In genomic region chr3:49028673-49029562, GRCh38 we compare ENCODE assay signal across 8 cellular contexts. TPM values are rescaled to one million over a fixed set of nuclear protein-coding genes. Genes with fewer than 3 reads are reported as not detected.
DNase-seq lines count a peak whose midpoint lies in the region; ATAC-seq and TF ChIP-seq lines count a peak whose summit lies in the region.

Gene IMPDH2, minus strand, starts transcription at chr3:49029398. Its CDS starts 48 bp downstream, at chr3:49029350.

- DNase-seq in DMS 273 (lab: John Stamatoyannopoulos, UW; ENCODE audit: unreplicated experiment), result peak; percentile 97
- DNase-seq in IMR-90, result peak; percentile 91
- peak; percentile 60 for DNase-seq in OCI-M2 (lab: John Stamatoyannopoulos, UW; ENCODE audit: unreplicated experiment)
- peak; percentile 91 for DNase-seq in activated T-cell treated with anti-CD3 and anti-CD28 coated beads for 4 hours
- DNase-seq in epithelial cell of proximal tubule (ENCODE audit: low read depth), result no peak
- peak; percentile 81 to 84 for DNase-seq in stimulated activated CD8-positive, alpha-beta memory T cell treated with anti-CD3 and anti-CD28 coated beads, Interleukin-4, amount 100 ng/mL, for 4 hours (ENCODE audit: low read depth in 2 of 2, low spot score in 1 of 2)

- peak within 1 kb of the TSS; percentile 82 for H4K91ac ChIP-seq in IMR-90 (ENCODE audit: insufficient read depth, low read depth, low read length)

- H3K18ac ChIP-seq in IMR-90 (ENCODE audit: low read depth, low read length), result peak within 1 kb of the TSS; percentile 22; the same call in 1 of the 2 replicates

- H2BK120ac ChIP-seq in IMR-90 (ENCODE audit: low read depth, low read length), result no peak within 1 kb of the TSS

- CTCF ChIA-PET in IMR-90 (lab: Yijun Ruan, JAX), result no interaction called here

- no peak for TF ChIP-seq RAD21 in IMR-90 (IDR thresholded peaks at IDR 0.05; ENCODE audit: low read length)

- peak within 1 kb of the TSS; percentile 98 for H2AK5ac ChIP-seq in IMR-90 (ENCODE audit: low read depth, low read length)

- H2AK9ac ChIP-seq in IMR-90 (replicated peaks; ENCODE audit: low read depth, low read length, poor library complexity), result peak within 1 kb of the TSS; percentile 100

- peaks cover 13% of the 10 kb centered on the region for H4K20me1 ChIP-seq in IMR-90 (ENCODE audit: insufficient read depth, low read length)

- intact Hi-C loops in IMR-90 (cut with micrococcal nuclease), result no loop called here

- peak within 1 kb of the TSS; percentile 76 for H3K23ac ChIP-seq in IMR-90 (ENCODE audit: low read depth, low read length)

- peaks cover 32% of the 10 kb centered on the region for H3K9me1 ChIP-seq in IMR-90 (ENCODE audit: insufficient read depth, low read length)

- BruUV-seq in IMR-90 (replicated peaks; lab: Mats Ljungman, UMichigan), result no TSS peak

- TF ChIP-seq CTCF in IMR-90 (conservative IDR thresholded peaks at IDR 0.05; ENCODE audit: low read depth, low read length) (0 out of 2 replicates have a peak, but pooled peaks have one; percentile 6), epithelial cell of proximal tubule (conservative IDR thresholded peaks at IDR 0.05; ENCODE audit: low read depth, low read length) (no peak)

- 1% methylated on average over 44 of the region's 55 CpGs; no CpG with 5 or more reads in 1 of the 2 experiments for WGBS in IMR-90 (ENCODE audit: extremely low coverage in 2 of 2, insufficient read length in 1 of 2), 2 experiments

- H3K9me3 ChIP-seq in IMR-90 (ENCODE audit: control insufficient read depth, insufficient read depth, low read length) (no peaks in the 10 kb centered on the region), mucosa of rectum (ENCODE audit: control insufficient read depth in 2 of 2, low read length in 2 of 2) (no peaks in the 10 kb centered on the region)

- peaks cover 62% of the 10 kb centered on the region for H3K36me3 ChIP-seq in IMR-90 (ENCODE audit: control insufficient read depth, insufficient read depth, low read length)
- H3K36me3 ChIP-seq in mucosa of rectum (ENCODE audit: control insufficient read depth in 2 of 2, insufficient read depth in 2 of 2, low read length in 2 of 2), result peaks cover 54 to 72% of the 10 kb centered on the region in 2 donors

- H3K27me3 ChIP-seq in IMR-90 (ENCODE audit: control insufficient read depth, insufficient read depth, low read length) (no peaks in the 10 kb centered on the region), mucosa of rectum (ENCODE audit: control insufficient read depth in 2 of 2, insufficient read depth in 2 of 2, low read length in 2 of 2) (no peaks in the 10 kb centered on the region)

- peak within 1 kb of the TSS; percentile 67 to 92 for H4K8ac ChIP-seq in IMR-90 (ENCODE audit: low read depth in 2 of 2, low read length in 2 of 2)

- peak; percentile 98 for TF ChIP-seq POLR2A in IMR-90 (IDR thresholded peaks at IDR 0.05; ENCODE audit: low read depth, low read length)

- POLR2A ChIA-PET in IMR-90 (lab: Charles Lee; ENCODE audit: unreplicated experiment), result interaction anchor here (0.5 to 0.7 kb wide), 4 partner anchors 9 to 664 kb away, joined by 3 to 7 read pairs (median 4); no protein-coding TSS in a partner anchor

- H3K4me3 ChIP-seq in IMR-90 (ENCODE audit: insufficient read depth, low read depth, low read length) (peak within 1 kb of the TSS; percentile 62), epithelial cell of proximal tubule (ENCODE audit: low read depth, low read length) (peak within 1 kb of the TSS; percentile 89), mucosa of rectum (ENCODE audit: low read length in 2 of 2) (peak within 1 kb of the TSS; percentile 62 to 79)

- peak within 1 kb of the TSS; percentile 98 for H3K4me2 ChIP-seq in IMR-90 (ENCODE audit: low read depth, low read length)

- H3K27ac ChIP-seq in IMR-90 (ENCODE audit: insufficient read depth, low read length) (peak within 1 kb of the TSS; percentile 83), mucosa of rectum (ENCODE audit: low read depth in 2 of 2, low read length in 2 of 2) (peak within 1 kb of the TSS; percentile 67 to 91)

- H3K79me1 ChIP-seq in IMR-90 (ENCODE audit: low read depth in 1 of 2, low read length in 2 of 2), result peaks cover 35 to 64% of the 10 kb centered on the region in 2 experiments

- H2BK20ac ChIP-seq in IMR-90 (ENCODE audit: low read depth, low read length), result no peak within 1 kb of the TSS

- ATAC-seq in GM21526 (IDR thresholded peaks at IDR 0.05; ENCODE audit: low FRiP score, unreplicated experiment) (peak; percentile 72), IMR-90 (ENCODE audit: low read depth) (peak; percentile 95)

- in situ Hi-C loops in IMR-90 (cut with MboI; ENCODE audit: low sequenced_read_pairs), result no loop called here

- peak within 1 kb of the TSS; percentile 68 for H3K56ac ChIP-seq in IMR-90 (ENCODE audit: extremely low read depth, insufficient read depth, low read length)

- dilution Hi-C loops in IMR-90 (cut with HindIII; ENCODE audit: low sequenced_read_pairs, unreplicated experiment), result no loop called here

- H2BK15ac ChIP-seq in IMR-90 (ENCODE audit: low read depth, low read length), result no peak within 1 kb of the TSS

- peak within 1 kb of the TSS; percentile 77 for H2BK5ac ChIP-seq in IMR-90 (ENCODE audit: low read depth, low read length, poor library complexity, severe bottlenecking)

- H3K4ac ChIP-seq in IMR-90 (ENCODE audit: low read depth, low read length), result peak within 1 kb of the TSS; percentile 93

- H3K4me1 ChIP-seq in IMR-90 (ENCODE audit: control insufficient read depth, insufficient read depth, low read length) (peaks cover 7% of the 10 kb centered on the region), mucosa of rectum (ENCODE audit: control insufficient read depth in 2 of 2, insufficient read depth in 2 of 2, low read length in 2 of 2) (peaks cover 11 to 19% of the 10 kb centered on the region in 2 donors)

- peak within 1 kb of the TSS; percentile 71 for H4K5ac ChIP-seq in IMR-90 (ENCODE audit: low read depth, low read length)

- H3K14ac ChIP-seq in IMR-90 (replicated peaks; ENCODE audit: low read depth, low read length), result peak within 1 kb of the TSS; percentile 97

- H2AFZ ChIP-seq in IMR-90 (replicated peaks; ENCODE audit: low read length, poor library complexity), result peak within 1 kb of the TSS; percentile 93

- H3K9ac ChIP-seq in IMR-90 (ENCODE audit: low read depth, low read length), result peak within 1 kb of the TSS; percentile 90
- H3K9ac ChIP-seq in mucosa of rectum (ENCODE audit: low read depth in 1 of 2, low read length in 2 of 2), result peak within 1 kb of the TSS; percentile 87 to 93

TF ChIP-seq in IMR-90, 13 proteins besides CTCF, POLR2A, EP300 and RAD21:
- TF ChIP-seq BHLHE40 (IDR thresholded peaks at IDR 0.05; ENCODE audit: low read depth, low read length) (no peak), SMC3 (IDR thresholded peaks at IDR 0.05; ENCODE audit: low read depth, low read length) (peak; percentile 4; the same call in 1 of the 2 replicates), CHD1 (IDR thresholded peaks at IDR 0.05; ENCODE audit: low read depth, low read length) (0 out of 2 replicates have a peak, but pooled peaks have one; percentile 35), MXI1 (IDR thresholded peaks at IDR 0.05; ENCODE audit: borderline replicate concordance, low read depth, low read length) (peak; percentile 68), NFE2L2 (IDR thresholded peaks at IDR 0.05; ENCODE audit: low read depth, low read length) (no peak), FOS (IDR thresholded peaks at IDR 0.05; ENCODE audit: low read depth, low read length) (peak; percentile 23; the same call in 1 of the 2 replicates), CEBPB (IDR thresholded peaks at IDR 0.05; ENCODE audit: low read depth, low read length) (peak; percentile 97), ELK1 (IDR thresholded peaks at IDR 0.05; ENCODE audit: borderline replicate concordance, low read depth, low read length) (no peak), MAFK (IDR thresholded peaks at IDR 0.05; ENCODE audit: low read depth, low read length) (no peak), RFX5 (IDR thresholded peaks at IDR 0.05; ENCODE audit: low read depth, low read length) (no peak), MAZ (IDR thresholded peaks at IDR 0.05; ENCODE audit: borderline replicate concordance, low read depth, low read length) (peak; percentile 81; the same call in 1 of the 2 replicates), USF2 (IDR thresholded peaks at IDR 0.05; ENCODE audit: low read depth, low read length) (no peak; the same call in 1 of the 2 replicates), RCOR1 (IDR thresholded peaks at IDR 0.05; ENCODE audit: insufficient replicate concordance, low read length) (no peak)
TF ChIP-seq in IMR-90: peak in this region for 6.

RNA-seq across cellular contexts. Expression of gene IMPDH2, which starts in this region (rescaled TPM):
- total RNA-seq in IMR-90 (2012; rRNA removed) (268 and 296 TPM in 2 replicates), epithelial cell of proximal tubule (253 and 258 TPM in 2 replicates)
- 190 and 194 TPM in 2 replicates for polyA plus RNA-seq in IMR-90 (2012; rRNA removed)
- polyA plus RNA-seq in IMR-90 (2012; cell fraction: cytosol; rRNA removed), result 126 and 176 TPM in 2 replicates
- polyA plus RNA-seq in IMR-90 (2012; cell fraction: nucleus; rRNA removed; ENCODE audit: low replicate concordance), result 254 and 364 TPM in 2 replicates
